In genomic region chr2:84516234-84516986, GRCh38 we compare ENCODE assay signal across 8 cellular contexts. TPM values are rescaled to one million over a fixed set of nuclear protein-coding genes. Genes with fewer than 3 reads are reported as not detected.
A peak's percentile ranks its signal among the peaks of the same experiment; 100 is the strongest.
DNase-seq lines count a peak whose midpoint lies in the region; ATAC-seq, FAIRE-seq and TF ChIP-seq lines count a peak whose summit lies in the region.

DNAH6 (plus strand) TSS chr2:84516498; CDS start chr2:84517827, 1,329 bp downstream.

- H4K20me1 ChIP-seq in HepG2 (ENCODE audit: insufficient read depth, low read length), result no peaks in the 10 kb centered on the region

- intact Hi-C loops in HepG2 (cut with micrococcal nuclease; ENCODE audit: unreplicated experiment), result no loop called here

- H3K27ac Mint-ChIP-seq in activated CD4-positive, alpha-beta memory T cell treated with anti-CD3 and anti-CD28 coated beads, Interleukin-2, amount 10 ng/mL, durations not matched to agents 7 days and 5 days, result no peak within 1 kb of the TSS

- CTCF ChIA-PET in activated CD4-positive, alpha-beta memory T cell treated with anti-CD3 and anti-CD28 coated beads, Interleukin-2, amount 10 ng/mL, durations not matched to agents 7 days and 5 days (lab: Charles Lee), result interaction anchor here (0.5 to 1.9 kb wide), 7 partner anchors 11 to 518 kb away, joined by 3 to 7 read pairs (median 3); no protein-coding TSS in a partner anchor
- CTCF ChIA-PET in HepG2 (lab: Yijun Ruan, JAX; ENCODE audit: low intra/inter-chr PET ratio, low total read pairs), result no interaction called here

- no peak for TF ChIP-seq RAD21 in HepG2 (CRISPR knock-in tag; IDR thresholded peaks at IDR 0.05)

- POLR2A ChIA-PET in activated CD4-positive, alpha-beta memory T cell treated with anti-CD3 and anti-CD28 coated beads, Interleukin-2, amount 10 ng/mL, durations not matched to agents 7 days and 5 days (lab: Charles Lee), result interaction anchor here (0.6 to 1.4 kb wide), 4 partner anchors 30 to 811 kb away, joined by 3 read pairs; partner anchors contain the start of gene SUCLG1
- POLR2A ChIA-PET in HepG2 (lab: Yijun Ruan, JAX), result no interaction called here

- in situ Hi-C loops in ACHN (cut with HindIII; ENCODE audit: low pct_ligation_motif_present, low pct_unique_long_range_greater_than_20kb, low sequenced_read_pairs), result no loop called here
- in situ Hi-C loops in HepG2 (cut with HindIII; ENCODE audit: extremely low pct_ligation_motif_present, low pct_unique_long_range_greater_than_20kb), result no loop called here

- H3K36me3 Mint-ChIP-seq in activated CD4-positive, alpha-beta memory T cell treated with anti-CD3 and anti-CD28 coated beads, Interleukin-2, amount 10 ng/mL, durations not matched to agents 7 days and 5 days (ENCODE audit: low read depth), result no peaks in the 10 kb centered on the region

- H3K4me3 Mint-ChIP-seq in activated CD4-positive, alpha-beta memory T cell treated with anti-CD3 and anti-CD28 coated beads, Interleukin-2, amount 10 ng/mL, durations not matched to agents 7 days and 5 days, result peak within 1 kb of the TSS; percentile 74

- peaks cover 6% of the 10 kb centered on the region for H3K9me3 Mint-ChIP-seq in activated CD4-positive, alpha-beta memory T cell treated with anti-CD3 and anti-CD28 coated beads, Interleukin-2, amount 10 ng/mL, durations not matched to agents 7 days and 5 days

- no peak for TF ChIP-seq EP300 in HepG2 (IDR thresholded peaks at IDR 0.05; ENCODE audit: low read depth in 2 of 2, low read length in 2 of 2)
- TF ChIP-seq EP300 in HepG2 (CRISPR knock-in tag; IDR thresholded peaks at IDR 0.05; ENCODE audit: borderline replicate concordance), result no peak

- H2AFZ ChIP-seq in HepG2 (ENCODE audit: low read length), result no peak within 1 kb of the TSS

- no peaks in the 10 kb centered on the region for H3K36me3 ChIP-seq in duodenal mucosa (ENCODE audit: control insufficient read depth in 1 of 2, insufficient read depth in 2 of 2, low read length in 2 of 2)
- no peaks in the 10 kb centered on the region for H3K36me3 ChIP-seq in HepG2 (replicated peaks in 1 of 2; ENCODE audit: control insufficient read depth in 1 of 2, insufficient read depth in 2 of 2, low read length in 2 of 2)

- H3K4me3 ChIP-seq in duodenal mucosa (ENCODE audit: low read depth in 1 of 2, low read length in 2 of 2) (peak within 1 kb of the TSS; percentile 76), HepG2 (replicated peaks in 1 of 3; ENCODE audit: insufficient read depth in 1 of 3, low read depth in 2 of 3, low read length in 3 of 3) (peak within 1 kb of the TSS in 2 of 3 experiments; percentile 26 to 50; a peak in 3 of 6 replicates)

- H3K9ac ChIP-seq in duodenal mucosa (ENCODE audit: low read depth in 1 of 2, low read length in 2 of 2), result peak within 1 kb of the TSS in 1 of 2 donors; percentile 43
- H3K9ac ChIP-seq in HepG2 (ENCODE audit: insufficient read depth, low read depth, low read length), result peak within 1 kb of the TSS; percentile 13; the same call in 1 of the 2 replicates

- peak within 1 kb of the TSS; percentile 69 for H3K4me2 ChIP-seq in HepG2 (ENCODE audit: low read depth, low read length)

- H3K27me3 ChIP-seq in duodenal mucosa (ENCODE audit: control insufficient read depth in 1 of 2, insufficient read depth in 2 of 2, low read length in 2 of 2) (no peaks in the 10 kb centered on the region), HepG2 (ENCODE audit: control insufficient read depth in 1 of 2, insufficient read depth in 2 of 2, low read length in 2 of 2) (peaks cover 0 to 19% of the 10 kb centered on the region in 2 experiments; a peak in 2 of 5 replicates)

- H3K4me1 Mint-ChIP-seq in activated CD4-positive, alpha-beta memory T cell treated with anti-CD3 and anti-CD28 coated beads, Interleukin-2, amount 10 ng/mL, durations not matched to agents 7 days and 5 days, result peaks cover 23% of the 10 kb centered on the region

- H3K27me3 Mint-ChIP-seq in activated CD4-positive, alpha-beta memory T cell treated with anti-CD3 and anti-CD28 coated beads, Interleukin-2, amount 10 ng/mL, durations not matched to agents 7 days and 5 days, result peaks cover 26% of the 10 kb centered on the region

- H3K27ac ChIP-seq in duodenal mucosa (ENCODE audit: low read depth, low read length), result no peak within 1 kb of the TSS
- no peak within 1 kb of the TSS for H3K27ac ChIP-seq in HepG2 (ENCODE audit: extremely low read length, insufficient read depth, low read length)

- TF ChIP-seq POLR2A in HepG2 (IDR thresholded peaks at IDR 0.05; ENCODE audit: insufficient read depth in 1 of 2, low read depth in 2 of 2, low read length in 2 of 2), result no peak

- no peak for TF ChIP-seq CTCF in HepG2 (CRISPR knock-in tag; IDR thresholded peaks at IDR 0.05)

- BruUV-seq in HepG2 (replicated peaks; lab: Mats Ljungman, UMichigan), result no TSS peak

- H3K4me1 ChIP-seq in duodenal mucosa (ENCODE audit: control insufficient read depth in 1 of 2, insufficient read depth in 2 of 2, low read length in 2 of 2) (peaks cover 4 to 5% of the 10 kb centered on the region in 2 donors), HepG2 (ENCODE audit: insufficient read depth, low read length) (peaks cover 12% of the 10 kb centered on the region; the same call in 1 of the 2 replicates)

- peak; percentile 30 for FAIRE-seq in HepG2 (lab: Jason Lieb, UNC)

- ATAC-seq in GM19023 (IDR thresholded peaks at IDR 0.05; ENCODE audit: unreplicated experiment) (peak; percentile 100), HG03175 (IDR thresholded peaks at IDR 0.05; ENCODE audit: unreplicated experiment) (peak; percentile 96), HepG2 (peak; percentile 100)

- no peaks in the 10 kb centered on the region for H3K79me2 ChIP-seq in HepG2 (ENCODE audit: insufficient read depth, low read length)

- no peaks in the 10 kb centered on the region for H3K9me3 ChIP-seq in duodenal mucosa (ENCODE audit: control insufficient read depth in 1 of 2, low read length in 2 of 2)
- 0 out of 2 replicates have a peak, but pooled peaks cover 4% of the 10 kb centered on the region for H3K9me3 ChIP-seq in HepG2 (ENCODE audit: low read length)

- 11% methylated on average over 31 of the region's 31 CpGs for WGBS in HepG2 (ENCODE audit: low lambda C conversion rate)

- DNase-seq in ACHN, result peak; percentile 97
- DNase-seq in NCI-H446 treated with DMSO at 0.1 percent for 48 hours (lab: John Stamatoyannopoulos, UW), result peak; percentile 78
- DNase-seq in activated CD4-positive, alpha-beta memory T cell treated with anti-CD3 and anti-CD28 coated beads, Interleukin-2, amount 10 ng/mL, durations not matched to agents 7 days and 5 days, result peak; percentile 89
- DNase-seq in HepG2 (ENCODE audit: low spot score), result peak; percentile 73
- peak; percentile 82 to 84 for DNase-seq in stimulated activated CD4-positive, alpha-beta T cell treated with anti-CD3 and anti-CD28 coated beads, Interleukin-2, amount 100 ng/mL, for 24 hours

TF ChIP-seq in HepG2, 621 proteins besides CTCF, POLR2A, EP300 and RAD21 (continues in another document):
- TF ChIP-seq MXI1 (IDR thresholded peaks at IDR 0.05; ENCODE audit: borderline replicate concordance, low read depth, low read length) (peak; percentile 89; the same call in 2 of the 3 replicates), ZBTB38 (CRISPR knock-in tag; IDR thresholded peaks at IDR 0.05) (no peak), MYPOP (CRISPR knock-in tag; IDR thresholded peaks at IDR 0.05) (no peak), NFYC (CRISPR knock-in tag; IDR thresholded peaks at IDR 0.05) (peak; percentile 83), ZFP41 (CRISPR knock-in tag; IDR thresholded peaks at IDR 0.05; ENCODE audit: borderline replicate concordance) (no peak), ZNF205 (CRISPR knock-in tag; IDR thresholded peaks at IDR 0.05) (no peak), TEAD3 (CRISPR knock-in tag; optimal IDR thresholded peaks at IDR 0.05; ENCODE audit: borderline replicate concordance) (peak; percentile 48), TARDBP (CRISPR knock-in tag; IDR thresholded peaks at IDR 0.05) (0 out of 2 replicates have a peak, but pooled peaks have one; percentile 40)

RNA-seq across cellular contexts. Expression of gene DNAH6, which starts in this region (rescaled TPM):
- total RNA-seq in activated CD4-positive, alpha-beta memory T cell treated with anti-CD3 and anti-CD28 coated beads, Interleukin-2, amount 10 ng/mL, durations not matched to agents 7 days and 5 days, result under 1 TPM; 0.45 to 0.50 TPM
- not detected in 2 replicates for total RNA-seq in HepG2 (2016; rRNA removed; fragmentation: Illumina TruSeq; extraction: Trizol)
- not detected in 2 replicates for total RNA-seq in HepG2 (2016; cell fraction: cytosol; rRNA removed; fragmentation: Illumina TruSeq; extraction: Trizol; ENCODE audit: low read depth)
- 0.13 and 0.19 TPM in 2 replicates for total RNA-seq in HepG2 (2016; cell fraction: insoluble cytoplasmic fraction; rRNA removed; fragmentation: Illumina TruSeq; extraction: Trizol)
- not detected in 2 replicates for total RNA-seq in HepG2 (2016; cell fraction: membrane; rRNA removed; fragmentation: Illumina TruSeq; extraction: Trizol)
- 0.28 TPM in 1 of 2 replicates, not detected in the other for total RNA-seq in HepG2 (2016; cell fraction: nucleus; rRNA removed; fragmentation: Illumina TruSeq; extraction: Trizol)
- 0.01 TPM in 1 of 2 replicates, not detected in the other for polyA plus RNA-seq in HepG2 (2011; rRNA removed)
- under 0.01 TPM in 2 replicates for polyA plus RNA-seq in HepG2 (2011; cell fraction: cytosol; rRNA removed)
- polyA plus RNA-seq in HepG2 (2011; cell fraction: nucleus; rRNA removed), result 0.02 and 0.06 TPM in 2 replicates
- polyA plus RNA-seq in HepG2 (2012), result 0.01 and 0.03 TPM in 2 replicates
- polyA plus RNA-seq in HepG2 (2016; cell fraction: cytosol; fragmentation: Illumina TruSeq; extraction: Trizol; ENCODE audit: low read depth), result not detected in 2 replicates
- polyA plus RNA-seq in HepG2 (2016; cell fraction: insoluble cytoplasmic fraction; fragmentation: Illumina TruSeq; extraction: Trizol; ENCODE audit: low read depth), result not detected in 2 replicates
- polyA plus RNA-seq in HepG2 (2016; cell fraction: membrane; fragmentation: Illumina TruSeq; extraction: Trizol; ENCODE audit: low read depth), result not detected in 2 replicates
- not detected in 2 replicates for polyA plus RNA-seq in HepG2 (2016; cell fraction: nucleus; fragmentation: Illumina TruSeq; extraction: Trizol; ENCODE audit: insufficient read depth, low read depth)
- polyA minus RNA-seq in HepG2 (2011; rRNA and poly(A)+ RNA removed; ENCODE audit: low replicate concordance), result 0.02 and 0.05 TPM in 2 replicates
- polyA minus RNA-seq in HepG2 (2011; cell fraction: cytosol; rRNA and poly(A)+ RNA removed), result not detected in 2 replicates
- 0.12 and 0.13 TPM in 2 replicates for polyA minus RNA-seq in HepG2 (2011; cell fraction: nucleus; rRNA and poly(A)+ RNA removed)

Comparison
In these comparisons a context has a peak if more than half of its experiments do, and no peak if none do; other contexts are left out.
1. Peak in DNase-seq in activated CD4-positive, alpha-beta memory T cell treated with anti-CD3 and anti-CD28 coated beads, Interleukin-2, amount 10 ng/mL, durations not matched to agents 7 days and 5 days; RNA of the gene not detected or under 1 TPM.
2. Peak in DNase-seq, ATAC-seq, H3K4me3 ChIP-seq, H3K9ac ChIP-seq and H3K4me2 ChIP-seq in HepG2; RNA of the gene not detected or under 1 TPM.